1 cellular context compared by ENCODE assay signal in the genomic region with DNA sequence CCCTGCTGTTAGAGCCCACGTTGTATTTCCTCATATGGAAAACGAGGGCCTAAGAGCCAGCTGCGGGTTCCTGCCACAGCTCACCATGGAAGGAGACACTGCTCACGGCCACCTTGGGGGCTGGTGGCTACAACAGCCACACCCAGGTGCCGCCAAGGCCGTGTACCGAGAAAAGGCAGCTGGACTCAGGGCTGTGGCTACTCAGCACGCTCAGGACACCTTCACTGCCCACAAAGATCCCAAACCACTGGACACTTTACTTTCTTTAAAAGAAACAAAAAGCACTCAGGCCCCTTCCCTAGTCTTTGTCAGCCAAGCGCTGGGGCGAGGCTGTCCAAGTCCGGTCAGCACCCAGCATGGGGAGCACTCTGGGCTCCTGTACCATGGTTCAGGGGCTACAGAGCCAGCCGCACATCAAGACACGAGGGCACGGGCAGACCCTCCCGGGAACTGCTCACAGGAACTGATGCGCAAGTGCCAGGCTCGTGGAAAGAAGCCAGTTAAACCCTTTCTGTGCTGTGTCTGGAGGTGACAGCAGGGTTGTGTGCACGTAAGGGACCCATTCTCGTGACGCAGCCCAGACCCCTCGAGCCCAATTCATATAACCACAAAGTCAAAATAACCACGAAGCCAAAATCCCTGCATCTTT.
TF ChIP-seq lines count a peak whose summit lies in the region.

No MANE protein-coding gene starts in this region.

TF ChIP-seq in endothelial cell of umbilical vein, 7 proteins besides CTCF, POLR2A, EP300 and RAD21:
- TF ChIP-seq JUN (IDR thresholded peaks at IDR 0.05; ENCODE audit: borderline replicate concordance, insufficient read depth, insufficient read length, low read depth) (no peak), MYC (IDR thresholded peaks at IDR 0.05; ENCODE audit: low read depth, low read length) (no peak), FOS (IDR thresholded peaks at IDR 0.05; ENCODE audit: borderline replicate concordance, insufficient read depth, low read length) (no peak), POLR2AphosphoS5 (IDR thresholded peaks at IDR 0.05; ENCODE audit: insufficient read depth, low read depth, low read length) (no peak), GATA2 (IDR thresholded peaks at IDR 0.05; ENCODE audit: insufficient read depth, insufficient read length, low read depth, low read length) (no peak), EZH2 (IDR thresholded peaks at IDR 0.05; ENCODE audit: borderline replicate concordance, low read depth, low read length, severe bottlenecking) (no peak)
- TF ChIP-seq, protein P1, sequence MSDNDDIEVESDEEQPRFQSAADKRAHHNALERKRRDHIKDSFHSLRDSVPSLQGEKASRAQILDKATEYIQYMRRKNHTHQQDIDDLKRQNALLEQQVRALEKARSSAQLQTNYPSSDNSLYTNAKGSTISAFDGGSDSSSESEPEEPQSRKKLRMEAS (IDR thresholded peaks at IDR 0.05; ENCODE audit: insufficient read depth, insufficient read length): no peak
